In genomic region chr13:46321494-46322225, GRCh38 we compare ENCODE assay signal across 8 cellular contexts.
A peak's percentile ranks its signal among the peaks of the same experiment; 100 is the strongest.
DNase-seq lines count a peak whose midpoint lies in the region; ATAC-seq and TF ChIP-seq lines count a peak whose summit lies in the region.

No MANE protein-coding gene starts in this region.

- no peaks in the 10 kb centered on the region for H3K36me3 Mint-ChIP-seq in nephron progenitor cell (ENCODE audit: low read depth)

- no peak overlapping the region for H3K27ac Mint-ChIP-seq in nephron progenitor cell
- H3K27ac Mint-ChIP-seq in stimulated activated naive CD8-positive, alpha-beta T cell treated with anti-CD3 and anti-CD28 coated beads, Interleukin-15, amount 100 ng/mL, for 72 hours: peak overlapping the region; percentile 97 to 99

- no peaks in the 10 kb centered on the region for H3K36me3 ChIP-seq in OCI-LY7 (ENCODE audit: insufficient read depth, low read length)

- H3K27ac ChIP-seq in OCI-LY7 (ENCODE audit: low read depth, low read length, poor library complexity, severe bottlenecking): no peak overlapping the region

- BruUV-seq in OCI-LY7 (replicated peaks; lab: Mats Ljungman, UMichigan): no TSS peak

- H3K4me1 ChIP-seq in OCI-LY7 (ENCODE audit: insufficient read depth, low read length, poor library complexity, severe bottlenecking): peaks cover 7% of the 10 kb centered on the region

- in situ Hi-C loops in Caki2 (cut with HindIII; ENCODE audit: low pct_unique_long_range_greater_than_20kb, low sequenced_read_pairs): no loop called here

- no peaks in the 10 kb centered on the region for H4K20me1 ChIP-seq in OCI-LY7 (ENCODE audit: insufficient read depth, low read length)

- POLR2A ChIA-PET in HEK293T (lab: Yijun Ruan, JAX) (interaction anchor here (0.9 kb wide), 1 partner anchor 38 kb away, joined by 3 read pairs; no protein-coding TSS in a partner anchor), OCI-LY7 (lab: Charles Lee) (interaction anchor here (0.6 to 1.2 kb wide), 3 partner anchors 8 to 158 kb away, joined by 3 read pairs; no protein-coding TSS in a partner anchor)

- peaks cover 12% of the 10 kb centered on the region for H3K27me3 Mint-ChIP-seq in nephron progenitor cell (ENCODE audit: low read depth, poor library complexity)
- H3K27me3 Mint-ChIP-seq in stimulated activated naive CD8-positive, alpha-beta T cell treated with anti-CD3 and anti-CD28 coated beads, Interleukin-15, amount 100 ng/mL, for 72 hours: no peaks in the 10 kb centered on the region

- no peaks in the 10 kb centered on the region for H3K9me3 ChIP-seq in OCI-LY7 (ENCODE audit: low read length)

- intact Hi-C loops in OCI-LY7 (cut with micrococcal nuclease; ENCODE audit: unreplicated experiment): loop anchor here (1.0 kb wide), 2 partner anchors 698 to 810 kb away; no protein-coding TSS in a partner anchor

- CTCF ChIA-PET in HEK293T (lab: Yijun Ruan, JAX): interaction anchor here (0.5 to 0.9 kb wide), 3 partner anchors 32 to 514 kb away, joined by 3 read pairs; no protein-coding TSS in a partner anchor
- CTCF ChIA-PET in OCI-LY7 (lab: Charles Lee; ENCODE audit: unreplicated experiment): interaction anchor here (0.7 kb wide), 1 partner anchor 141 kb away, joined by 3 read pairs; no protein-coding TSS in a partner anchor

- H2AFZ ChIP-seq in OCI-LY7 (ENCODE audit: low read length): peak overlapping the region; percentile 90

- peak overlapping the region; percentile 52; the same call in 1 of the 2 replicates for H3K4me2 ChIP-seq in OCI-LY7 (ENCODE audit: low read length)

- H3K4me3 ChIP-seq in OCI-LY7 (ENCODE audit: low read depth, low read length, poor library complexity, severe bottlenecking) (no peak overlapping the region), epithelial cell of proximal tubule (ENCODE audit: low read depth, low read length) (no peak overlapping the region)

- peaks cover 9% of the 10 kb centered on the region for H3K4me1 Mint-ChIP-seq in nephron progenitor cell
- peaks cover 61% of the 10 kb centered on the region for H3K4me1 Mint-ChIP-seq in stimulated activated naive CD8-positive, alpha-beta T cell treated with anti-CD3 and anti-CD28 coated beads, Interleukin-15, amount 100 ng/mL, for 72 hours

- ATAC-seq in stimulated activated naive CD8-positive, alpha-beta T cell treated with anti-CD3 and anti-CD28 coated beads, Interleukin-15, amount 100 ng/mL, for 72 hours: peak; percentile 90

- no peaks in the 10 kb centered on the region for H3K79me2 ChIP-seq in OCI-LY7 (ENCODE audit: insufficient read depth, low read depth, low read length)

- H3K4me3 Mint-ChIP-seq in nephron progenitor cell: no peak overlapping the region
- H3K4me3 Mint-ChIP-seq in stimulated activated naive CD8-positive, alpha-beta T cell treated with anti-CD3 and anti-CD28 coated beads, Interleukin-15, amount 100 ng/mL, for 72 hours: peak overlapping the region; percentile 77 to 89

- peak; percentile 19 for DNase-seq in Caki2 (ENCODE audit: low read depth)
- DNase-seq in HEK293T (ENCODE audit: extremely low spot score): peak; percentile 72
- peak; percentile 84 for DNase-seq in OCI-LY7 (ENCODE audit: low spot score)
- DNase-seq in activated T-cell treated with anti-CD3 and anti-CD28 coated beads for 1 hour (ENCODE audit: low read depth): peak; percentile 59
- no peak for DNase-seq in epithelial cell of proximal tubule (ENCODE audit: low read depth)
- peak; percentile 64 for DNase-seq in nephron progenitor cell
- peak; percentile 64 to 82 for DNase-seq in stimulated activated naive CD8-positive, alpha-beta T cell treated with anti-CD3 and anti-CD28 coated beads, Interleukin-15, amount 100 ng/mL, for 72 hours
- DNase-seq in NCI-H510A (lab: John Stamatoyannopoulos, UW): no peak

- no peaks in the 10 kb centered on the region for H3K9me2 ChIP-seq in OCI-LY7 (ENCODE audit: insufficient read depth, low read length)

- peaks cover 8% of the 10 kb centered on the region for H3K9me3 Mint-ChIP-seq in nephron progenitor cell
- peaks cover 0 to 7% of the 10 kb centered on the region in 2 donors for H3K9me3 Mint-ChIP-seq in stimulated activated naive CD8-positive, alpha-beta T cell treated with anti-CD3 and anti-CD28 coated beads, Interleukin-15, amount 100 ng/mL, for 72 hours

- TF ChIP-seq CTCF in OCI-LY7 (conservative IDR thresholded peaks at IDR 0.05; ENCODE audit: low read length) (peak; percentile 97), epithelial cell of proximal tubule (conservative IDR thresholded peaks at IDR 0.05; ENCODE audit: low read depth, low read length) (peak; percentile 90), nephron progenitor cell (IDR thresholded peaks at IDR 0.05) (peak; percentile 71)

TF ChIP-seq in HEK293T, 16 proteins besides CTCF, POLR2A, EP300 and RAD21:
- TF ChIP-seq CTBP1 (IDR thresholded peaks at IDR 0.05; ENCODE audit: borderline replicate concordance): no peak
- TF ChIP-seq FOXM1 (IDR thresholded peaks at IDR 0.05; ENCODE audit: borderline replicate concordance): no peak
- no peak for TF ChIP-seq FOXK2 (IDR thresholded peaks at IDR 0.05)
- TF ChIP-seq SUZ12 (IDR thresholded peaks at IDR 0.05): no peak
- TF ChIP-seq HDGF (IDR thresholded peaks at IDR 0.05; ENCODE audit: borderline replicate concordance): no peak
- TF ChIP-seq ZNF384 (IDR thresholded peaks at IDR 0.05): no peak
- TF ChIP-seq L3MBTL2 (conservative IDR thresholded peaks at IDR 0.05): no peak
TF ChIP-seq in HEK293T: peak in this region for 0.

Comparison
In these comparisons a context has a peak if more than half of its experiments do, and no peak if none do; other contexts are left out.
1. DNase-seq: peak in Caki2 (single experiment), HEK293T (single experiment), OCI-LY7 (single experiment), activated T-cell treated with anti-CD3 and anti-CD28 coated beads for 1 hour (single experiment), nephron progenitor cell (single experiment) and stimulated activated naive CD8-positive, alpha-beta T cell treated with anti-CD3 and anti-CD28 coated beads, Interleukin-15, amount 100 ng/mL, for 72 hours (2 of 2); none in epithelial cell of proximal tubule (single experiment) and NCI-H510A (single experiment).
2. Peak in every context shown above with its lines, with median percentiles within 50 percentile points of each other: CTCF ChIP-seq.